ENCODE assay signal across 12 cellular contexts in the genomic region with DNA sequence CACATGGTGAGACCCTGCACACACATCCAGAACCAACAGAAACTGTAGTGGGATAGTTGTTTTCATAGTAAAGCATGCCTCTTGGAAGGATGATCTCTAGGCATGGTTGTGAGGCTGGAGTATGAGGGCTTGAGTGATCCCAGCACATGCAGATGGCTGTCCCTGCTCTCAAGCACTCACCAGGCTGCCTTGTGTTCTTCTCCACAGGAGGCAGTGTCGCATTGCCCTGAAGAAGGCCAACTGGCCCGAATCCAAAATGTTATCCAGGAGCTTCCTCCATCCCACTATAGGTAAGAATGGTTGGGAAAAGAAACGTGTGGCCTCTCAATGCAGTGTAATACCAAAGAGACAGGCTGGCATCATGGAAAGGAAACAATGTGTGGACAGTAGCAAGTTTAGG.
DNase-seq lines count a peak whose midpoint lies in the region; ATAC-seq and TF ChIP-seq lines count a peak whose summit lies in the region.
"Had no signal": no experiment of that assay in that cellular context is flagged by ENCODE, and none has a peak within 500 bp of the region (broad histone marks: within the 10 kb centered on the region; RNA-seq: fewer than 3 reads in every experiment).

No MANE protein-coding gene starts in this region.

- H3K4me1 ChIP-seq in HEK293 (ENCODE audit: control insufficient read depth, insufficient read depth, low read length), result no peaks in the 10 kb centered on the region
- H3K4me1 ChIP-seq: Caco-2 had no signal

- peaks cover 7% of the 10 kb centered on the region for H3K4me1 Mint-ChIP-seq in T-helper 17 cell
- H3K4me1 Mint-ChIP-seq: mesothelial cell of epicardium had no signal

- DNase-seq in COR-L47 (lab: John Stamatoyannopoulos, UW) (peak; percentile 83), NCI-H510A treated with DMSO at 0.1 percent for 48 hours (lab: John Stamatoyannopoulos, UW) (peak; percentile 0), fibroblast of pulmonary artery (ENCODE audit: low read depth) (peak; percentile 11), T-helper 17 cell (no peak), medulla oblongata (ENCODE audit: extremely low spot score) (no peak)
- no peak for DNase-seq in effector CD4-positive, alpha-beta T cell
- DNase-seq: activated CD4-positive, CD25-positive, alpha-beta regulatory T cell; Caco-2 had no signal

- H3K9me3 ChIP-seq in HEK293 (ENCODE audit: control insufficient read depth, insufficient read depth, low read depth, low read length) (no peaks in the 10 kb centered on the region), T-helper 17 cell (ENCODE audit: control insufficient read depth, low read length, poor library complexity, severe bottlenecking) (no peaks in the 10 kb centered on the region)
- H3K9me3 ChIP-seq: Caco-2 had no signal

- H3K4me3 Mint-ChIP-seq in T-helper 17 cell, result no peak overlapping the region
- H3K4me3 Mint-ChIP-seq: mesothelial cell of epicardium had no signal

- POLR2A ChIA-PET in HEK293 (lab: Yijun Ruan, JAX), result no interaction called here

- TF ChIP-seq CTCF in HEK293 (tag by site-specific recombination; IDR thresholded peaks at IDR 0.05), result no peak
- TF ChIP-seq CTCF in fibroblast of pulmonary artery (IDR thresholded peaks at IDR 0.05; ENCODE audit: low read length, missing control alignments), result no peak

- H3K36me3 ChIP-seq in HEK293 (ENCODE audit: control insufficient read depth in 2 of 2, insufficient read depth in 1 of 2, low read length in 2 of 2), result peaks cover 0 to 15% of the 10 kb centered on the region in 2 experiments; a peak in 1 of 3 replicates

- H3K4me3 ChIP-seq in HEK293 (ENCODE audit: low read depth, low read length) (no peak overlapping the region), fibroblast of pulmonary artery (replicated peaks; ENCODE audit: low read depth, low read length) (no peak overlapping the region)

- H3K36me3 Mint-ChIP-seq in T-helper 17 cell (ENCODE audit: low read depth), result peaks cover 14% of the 10 kb centered on the region
- H3K36me3 Mint-ChIP-seq: mesothelial cell of epicardium had no signal

- CTCF ChIA-PET in HEK293 (lab: Yijun Ruan, JAX), result interaction anchor here (0.6 to 0.7 kb wide), 2 partner anchors 32 to 454 kb away, joined by 3 to 4 read pairs; no protein-coding TSS in a partner anchor

- H3K27ac ChIP-seq in HEK293 (ENCODE audit: extremely low read depth, low read depth, low read length), result no peak overlapping the region
- H3K27ac ChIP-seq: RWPE1 had no signal

- ATAC-seq in T-helper 17 cell (no peak), GM21737 (IDR thresholded peaks at IDR 0.05; ENCODE audit: unreplicated experiment) (no peak)

- no peak overlapping the region for H3K27ac Mint-ChIP-seq in T-helper 17 cell
- H3K27ac Mint-ChIP-seq: mesothelial cell of epicardium had no signal

- H3K27me3 Mint-ChIP-seq in T-helper 17 cell, result no peaks in the 10 kb centered on the region

TF ChIP-seq in HEK293, 187 proteins besides CTCF, POLR2A, EP300 and RAD21:
- no peak for TF ChIP-seq ZNF549 (tag by site-specific recombination; IDR thresholded peaks at IDR 0.05)
- peak; percentile 40 for TF ChIP-seq ZIC2 (tag by site-specific recombination; IDR thresholded peaks at IDR 0.05)

Comparison
In these comparisons a context has a peak if more than half of its experiments do, and no peak if none do; other contexts are left out.
1. DNase-seq: peak in COR-L47 (single experiment), NCI-H510A treated with DMSO at 0.1 percent for 48 hours (single experiment) and fibroblast of pulmonary artery (single experiment); none in T-helper 17 cell (0 of 3), effector CD4-positive, alpha-beta T cell (single experiment) and medulla oblongata (single experiment).